ENCODE assay signal across 22 cellular contexts in genomic region chr7:1727812-1728570, GRCh38. TPM values are rescaled to one million over a fixed set of nuclear protein-coding genes. Genes with fewer than 3 reads are reported as not detected.
"Had no signal": no experiment of that assay in that cellular context is flagged by ENCODE, and none has a peak within 500 bp of the region (broad histone marks: within the 10 kb centered on the region; RNA-seq: fewer than 3 reads in every experiment).

No MANE protein-coding gene starts in this region.

- DNase-seq: activated CD4-positive, alpha-beta T cell treated with anti-CD3 and anti-CD28 coated beads for 4 hours; activated CD8-positive, alpha-beta memory T cell treated with anti-CD3 and anti-CD28 coated beads, Interleukin-2, amount 50 U/mL, for 4 hours; activated CD8-positive, alpha-beta T cell treated with anti-CD3 and anti-CD28 coated beads for 36 hours; activated naive CD4-positive, alpha-beta T cell treated with anti-CD3 and anti-CD28 coated beads, Interleukin-2, amount 50 U/mL, for 16 hours; activated naive CD8-positive, alpha-beta T cell treated with anti-CD3 and anti-CD28 coated beads, Interleukin-2, amount 10 ng/mL, durations not matched to agents 7 days and 5 days; activated T-cell treated with anti-CD3 and anti-CD28 coated beads, Interleukin-2, amount 50 U/mL, for 72 hours; adrenal gland; anterior cingulate cortex; cerebellar nuclear complex; KG1; NCI-H1048; NCI-H1930; NCI-H524 treated with DMSO at 0.1 percent for 48 hours; NCI-H82; Peyer's patch; Right ventricle myocardium superior; SJCRH30 had no signal

- H3K4me3 ChIP-seq: adrenal gland, Peyer's patch, SJCRH30 had no signal

- H3K4me1 ChIP-seq: adrenal gland, Peyer's patch had no signal

- ATAC-seq: activated CD4-positive, CD25-positive, alpha-beta regulatory T cell treated with anti-CD3 and anti-CD28 coated beads, Interleukin-2, amount 50 U/mL, for 24 hours; activated CD8-positive, alpha-beta T cell treated with anti-CD3 and anti-CD28 coated beads for 36 hours; activated T-cell treated with anti-CD3 and anti-CD28 coated beads, Interleukin-2, amount 50 U/mL, for 72 hours had no signal

- H3K27me3 ChIP-seq: adrenal gland, Peyer's patch, SJCRH30 had no signal

- H3K27ac ChIP-seq: adrenal gland, Peyer's patch, RWPE1, SJCRH30 had no signal

- H3K9me3 ChIP-seq: SJCRH30 had no signal

- H3K36me3 ChIP-seq: adrenal gland, Peyer's patch, SJCRH30 had no signal

RNA-seq across cellular contexts. Expression of gene ELFN1, which starts 57.9 kb away (rescaled TPM):
- total RNA-seq: activated naive CD8-positive, alpha-beta T cell treated with anti-CD3 and anti-CD28 coated beads, Interleukin-2, amount 10 ng/mL, durations not matched to agents 7 days and 5 days; activated T-cell treated with anti-CD3 and anti-CD28 coated beads, Interleukin-2, amount 50 U/mL, for 72 hours; activated T-helper 2 cell treated with anti-CD3 and anti-CD28 coated beads, Interferon-gamma antibody, Interleukin-2, Interleukin-4, amounts not matched to agents 10 μg/mL and 5 μg/mL and 100 μg/mL, durations not matched to agents 14 hours and 24 hours and 36 hours; LHCN-M2; M059J had no signal
